16 cellular contexts compared by ENCODE assay signal in the genomic region with DNA sequence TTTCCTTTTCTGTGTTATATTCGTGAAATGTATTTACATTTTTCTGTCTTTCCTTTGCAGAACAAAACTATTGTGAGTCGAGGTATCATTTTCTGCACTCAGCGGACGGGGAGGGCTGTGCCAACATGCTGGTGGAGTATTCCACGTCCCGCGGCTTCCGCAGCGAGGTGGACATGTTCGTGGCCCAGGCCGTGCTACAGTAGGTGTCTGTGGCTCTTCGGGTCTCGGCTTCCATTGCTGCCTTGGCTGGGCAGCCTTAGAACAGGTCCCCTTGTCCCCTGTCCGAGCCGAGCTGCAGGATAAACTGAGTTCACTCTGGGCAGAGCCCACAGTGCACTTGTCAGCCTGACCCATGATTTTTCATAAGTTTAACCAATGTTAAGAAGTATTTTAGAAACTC. TPM values are rescaled to one million over a fixed set of nuclear protein-coding genes. Genes with fewer than 3 reads are reported as not detected.
DNase-seq lines count a peak whose midpoint lies in the region; ATAC-seq, FAIRE-seq and TF ChIP-seq lines count a peak whose summit lies in the region.
"Had no signal": no experiment of that assay in that cellular context is flagged by ENCODE, and none has a peak within 500 bp of the region (broad histone marks: within the 10 kb centered on the region; RNA-seq: fewer than 3 reads in every experiment).

No MANE protein-coding gene starts in this region.

- no peak for ATAC-seq in activated T-cell treated with anti-CD3 and anti-CD28 coated beads, Interleukin-2, amount 50 U/mL, for 4 hours
- ATAC-seq in RWPE2 (ENCODE audit: low read depth), result no peak

- no TSS peak for BruUV-seq in Calu3 (replicated peaks; lab: Mats Ljungman, UMichigan)

- H3K4me3 ChIP-seq in RWPE2 (ENCODE audit: severe bottlenecking) (no peak overlapping the region), kidney (ENCODE audit: low read length in 2 of 2) (no peak overlapping the region)
- H3K4me3 ChIP-seq: BLaER1, GM23248 had no signal

- no peaks in the 10 kb centered on the region for H3K9me3 Mint-ChIP-seq in activated T-cell treated with anti-CD3 and anti-CD28 coated beads, Interleukin-2, amount 50 U/mL, for 24 hours
- no peaks in the 10 kb centered on the region for H3K9me3 Mint-ChIP-seq in activated T-cell treated with anti-CD3 and anti-CD28 coated beads, Interleukin-2, amount 50 U/mL, for 4 hours
- H3K9me3 Mint-ChIP-seq in Calu3 (ENCODE audit: low read depth, unreplicated experiment), result no peaks in the 10 kb centered on the region

- H3K4me1 Mint-ChIP-seq in activated T-cell treated with anti-CD3 and anti-CD28 coated beads, Interleukin-2, amount 50 U/mL, for 24 hours (ENCODE audit: low read depth), result no peaks in the 10 kb centered on the region
- H3K4me1 Mint-ChIP-seq in activated T-cell treated with anti-CD3 and anti-CD28 coated beads, Interleukin-2, amount 50 U/mL, for 4 hours (ENCODE audit: low read depth), result no peaks in the 10 kb centered on the region
- peaks cover 18% of the 10 kb centered on the region for H3K4me1 Mint-ChIP-seq in Calu3 (ENCODE audit: low read depth, unreplicated experiment)

- no peak for TF ChIP-seq CTCF in Calu3 (IDR thresholded peaks at IDR 0.05; ENCODE audit: unreplicated experiment)
- TF ChIP-seq CTCF in RWPE2 (IDR thresholded peaks at IDR 0.05; ENCODE audit: poor library complexity, severe bottlenecking), result no peak
- TF ChIP-seq CTCF in kidney (IDR thresholded peaks at IDR 0.05; ENCODE audit: borderline replicate concordance, extremely low read depth, insufficient read depth), result no peak

- no peak overlapping the region for H3K9ac ChIP-seq in kidney (ENCODE audit: low read length in 2 of 2)
- H3K9ac ChIP-seq: BLaER1, GM23248 had no signal

- no peak overlapping the region for H3K4me3 Mint-ChIP-seq in activated T-cell treated with anti-CD3 and anti-CD28 coated beads, Interleukin-2, amount 50 U/mL, for 24 hours
- no peak overlapping the region for H3K4me3 Mint-ChIP-seq in activated T-cell treated with anti-CD3 and anti-CD28 coated beads, Interleukin-2, amount 50 U/mL, for 4 hours
- no peak overlapping the region for H3K4me3 Mint-ChIP-seq in Calu3 (ENCODE audit: low read depth, unreplicated experiment)
- H3K4me3 Mint-ChIP-seq: CD8-positive, alpha-beta memory T cell had no signal

- no peak for DNase-seq in activated T-cell treated with anti-CD3 and anti-CD28 coated beads, Interleukin-2, amount 50 U/mL, for 24 hours
- no peak for DNase-seq in activated T-cell treated with anti-CD3 and anti-CD28 coated beads, Interleukin-2, amount 50 U/mL, for 4 hours
- DNase-seq in Calu3 (no peak), RWPE2 (ENCODE audit: low spot score) (peak; percentile 49), kidney (peak; percentile 63), NCI-H2029 (lab: John Stamatoyannopoulos, UW) (no peak), GF-D8 (lab: John Stamatoyannopoulos, UW) (no peak)
- DNase-seq in activated CD8-positive, alpha-beta memory T cell treated with anti-CD3 and anti-CD28 coated beads, Interleukin-2, amount 50 U/mL, for 4 hours, result no peak
- DNase-seq: 8988T; AML-193; Caco-2; CD8-positive, alpha-beta memory T cell; DMS53; GM23248; H7 had no signal

- H3K27ac ChIP-seq in RWPE2 (ENCODE audit: poor library complexity, severe bottlenecking) (no peak overlapping the region), kidney (ENCODE audit: low read depth in 2 of 2, low read length in 2 of 2) (no peak overlapping the region)
- H3K27ac ChIP-seq: BLaER1, GM23248 had no signal

- no peaks in the 10 kb centered on the region for H3K4me1 ChIP-seq in RWPE2 (ENCODE audit: insufficient read depth, poor library complexity, severe bottlenecking)
- peaks cover 0 to 10% of the 10 kb centered on the region in 2 donors for H3K4me1 ChIP-seq in kidney (ENCODE audit: control insufficient read depth in 1 of 2, insufficient read depth in 1 of 2, low read depth in 1 of 2, low read length in 2 of 2)
- H3K4me1 ChIP-seq: Caco-2 had no signal

- no peak for FAIRE-seq in kidney (lab: Jason Lieb, UNC)

- intact Hi-C loops in Calu3 (cut with micrococcal nuclease; ENCODE audit: unreplicated experiment) (no loop called here), kidney (cut with DNase I) (no loop called here)

- H3K9me3 ChIP-seq in RWPE2 (ENCODE audit: severe bottlenecking) (no peaks in the 10 kb centered on the region), kidney (ENCODE audit: control insufficient read depth in 1 of 2, low read length in 2 of 2) (no peaks in the 10 kb centered on the region)
- H3K9me3 ChIP-seq: BLaER1, Caco-2 had no signal

- H3K36me3 ChIP-seq in RWPE2 (ENCODE audit: low read depth) (peaks cover 57% of the 10 kb centered on the region), kidney (ENCODE audit: control insufficient read depth in 1 of 2, insufficient read depth in 2 of 2, low read length in 2 of 2) (peaks cover 20 to 26% of the 10 kb centered on the region in 2 donors)

- H3K27me3 Mint-ChIP-seq in activated T-cell treated with anti-CD3 and anti-CD28 coated beads, Interleukin-2, amount 50 U/mL, for 24 hours, result no peaks in the 10 kb centered on the region
- no peaks in the 10 kb centered on the region for H3K27me3 Mint-ChIP-seq in activated T-cell treated with anti-CD3 and anti-CD28 coated beads, Interleukin-2, amount 50 U/mL, for 4 hours (ENCODE audit: low read depth)
- H3K27me3 Mint-ChIP-seq in Calu3 (ENCODE audit: unreplicated experiment), result no peaks in the 10 kb centered on the region

- peaks cover 89% of the 10 kb centered on the region for H3K36me3 Mint-ChIP-seq in activated T-cell treated with anti-CD3 and anti-CD28 coated beads, Interleukin-2, amount 50 U/mL, for 24 hours (ENCODE audit: low read depth)
- peaks cover 18% of the 10 kb centered on the region for H3K36me3 Mint-ChIP-seq in activated T-cell treated with anti-CD3 and anti-CD28 coated beads, Interleukin-2, amount 50 U/mL, for 4 hours (ENCODE audit: insufficient read depth)
- peaks cover 96% of the 10 kb centered on the region for H3K36me3 Mint-ChIP-seq in Calu3 (ENCODE audit: insufficient read depth, unreplicated experiment)

- no peaks in the 10 kb centered on the region for H3K27me3 ChIP-seq in RWPE2 (ENCODE audit: insufficient read depth, poor library complexity, severe bottlenecking)
- H3K27me3 ChIP-seq: BLaER1 had no signal

- H3K27ac Mint-ChIP-seq in activated T-cell treated with anti-CD3 and anti-CD28 coated beads, Interleukin-2, amount 50 U/mL, for 24 hours, result peak overlapping the region; percentile 44
- H3K27ac Mint-ChIP-seq in Calu3 (ENCODE audit: unreplicated experiment), result peak overlapping the region; percentile 59

- CTCF ChIA-PET in Calu3 (lab: Charles Lee), result interaction anchor here (0.6 to 0.7 kb wide), 2 partner anchors 63 to 450 kb away, joined by 3 to 6 read pairs; no protein-coding TSS in a partner anchor

RNA-seq across cellular contexts. Expression of gene GET4, which starts 14.5 kb away (rescaled TPM):
- 10 to 100 TPM; 47.9 to 55.3 (median 52.1) TPM for total RNA-seq in activated T-cell treated with anti-CD3 and anti-CD28 coated beads, Interleukin-2, amount 50 U/mL, for 4 hours
- 145 and 167 TPM in 2 replicates for total RNA-seq in Calu3 (2022)
- total RNA-seq in kidney, result 44.8 TPM
- 80.8 TPM for polyA plus RNA-seq in kidney (ENCODE audit: insufficient read depth, low read depth, low replicate concordance)

RNA-seq across cellular contexts. Expression of gene SUN1, which starts 58.6 kb away (rescaled TPM):
- 10 to 100 TPM; 61.5 to 69.1 (median 63.0) TPM for total RNA-seq in activated T-cell treated with anti-CD3 and anti-CD28 coated beads, Interleukin-2, amount 50 U/mL, for 4 hours
- total RNA-seq in Calu3 (2022) (218 and 252 TPM in 2 replicates), kidney (168 TPM)
- polyA plus RNA-seq in kidney (ENCODE audit: insufficient read depth, low read depth, low replicate concordance), result 40.4 TPM

Comparison
In these comparisons a context has a peak if more than half of its experiments do, and no peak if none do; other contexts are left out.
1. DNase-seq: peak in RWPE2 (single experiment) and kidney (single experiment); none in activated T-cell treated with anti-CD3 and anti-CD28 coated beads, Interleukin-2, amount 50 U/mL, for 24 hours (single experiment), activated T-cell treated with anti-CD3 and anti-CD28 coated beads, Interleukin-2, amount 50 U/mL, for 4 hours (single experiment), Calu3 (single experiment), NCI-H2029 (single experiment), GF-D8 (single experiment) and activated CD8-positive, alpha-beta memory T cell treated with anti-CD3 and anti-CD28 coated beads, Interleukin-2, amount 50 U/mL, for 4 hours (single experiment).